Comparison of ENCODE assay signal across 21 cellular contexts in the genomic region with DNA sequence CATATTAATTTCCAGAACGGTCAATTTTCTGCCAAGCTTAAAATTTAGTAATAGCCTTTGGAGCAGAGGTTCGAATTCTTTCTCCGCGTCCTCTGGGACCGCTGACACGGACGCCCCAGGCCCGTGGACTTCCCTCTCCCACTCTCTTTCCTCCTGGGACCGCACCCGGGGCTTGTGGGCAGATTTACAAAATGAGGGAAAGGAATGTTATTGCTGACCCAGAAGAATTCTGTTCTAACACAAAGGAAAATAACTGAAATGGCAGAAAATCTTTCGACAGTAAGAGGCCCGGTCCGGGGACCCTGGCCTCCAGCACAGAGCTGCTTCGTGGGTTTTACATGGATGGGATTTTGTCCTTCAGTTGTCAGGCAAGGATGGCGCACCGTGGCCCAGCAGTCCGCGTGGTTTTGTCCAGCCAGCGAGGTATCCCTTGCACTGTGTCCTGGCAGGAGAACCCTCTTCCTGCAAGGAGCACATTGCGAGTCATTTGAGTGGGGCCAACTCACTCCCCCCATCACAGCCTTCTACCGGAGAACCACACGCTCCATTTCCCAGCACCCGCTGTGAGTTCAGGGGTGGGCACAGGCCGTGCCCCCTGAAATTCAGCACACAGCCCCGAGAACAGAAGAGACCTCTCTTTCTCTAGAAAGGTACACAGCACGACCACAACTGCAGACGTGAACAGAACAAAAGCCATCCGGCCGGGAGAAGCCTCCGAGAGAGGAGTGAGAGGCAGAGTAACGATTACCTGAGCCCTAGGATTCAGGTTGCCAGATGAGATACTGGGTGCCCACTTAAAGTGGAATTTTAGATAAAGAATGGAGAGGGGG.
DNase-seq lines count a peak whose midpoint lies in the region; ATAC-seq and TF ChIP-seq lines count a peak whose summit lies in the region.
"Had no signal": no experiment of that assay in that cellular context is flagged by ENCODE, and none has a peak within 500 bp of the region (broad histone marks: within the 10 kb centered on the region; RNA-seq: fewer than 3 reads in every experiment).

No MANE protein-coding gene starts in this region.

- no peak overlapping the region for H2AFZ ChIP-seq in mesenchymal stem cell (ENCODE audit: low read depth, low read length)

- no peak overlapping the region for H3K27ac Mint-ChIP-seq in natural killer cell treated with Interleukin-12 subunit alpha and Interleukin-12 subunit beta and Interleukin-15 and Interleukin-18, amount 100 ng/mL, for 72 hours
- H3K27ac Mint-ChIP-seq: CD4-positive, alpha-beta memory T cell had no signal

- H2BK12ac ChIP-seq in mesenchymal stem cell (ENCODE audit: low read length in 2 of 2) = no peak overlapping the region

- H3K4me3 ChIP-seq in mesenchymal stem cell (ENCODE audit: insufficient read depth in 1 of 2, low read depth in 1 of 2, low read length in 2 of 2) = no peak overlapping the region
- H3K4me3 ChIP-seq in spleen = no peak overlapping the region
- H3K4me3 ChIP-seq: BLaER1 treated with 17β-estradiol and CSF1 and Interleukin-3, amounts not matched to agents 10 nM and 100 nM had no signal

- DNase-seq in activated CD8-positive, alpha-beta memory T cell treated with anti-CD3 and anti-CD28 coated beads for 24 hours = peak; percentile 37
- no peak for DNase-seq in activated CD8-positive, alpha-beta memory T cell treated with anti-CD3 and anti-CD28 coated beads, Interleukin-2, amount 50 U/mL, for 4 hours
- DNase-seq in ecto neural progenitor cell (ENCODE audit: low spot score) = peak; percentile 39
- DNase-seq in mesenchymal stem cell = no peak
- DNase-seq in spleen = peak; percentile 54
- DNase-seq in KBM-7 = no peak
- DNase-seq in kidney glomerular epithelial cell (lab: John Stamatoyannopoulos, UW) = no peak
- DNase-seq in natural killer cell treated with Interleukin-12 subunit alpha and Interleukin-12 subunit beta and Interleukin-15 and Interleukin-18, amount 100 ng/mL, for 72 hours (ENCODE audit: low spot score) = no peak
- DNase-seq: 8988T; Caco-2; CD4-positive, alpha-beta memory T cell; DMS 273 treated with DMSO at 0.1 percent for 48 hours; DMS79 treated with DMSO at 0.1 percent for 48 hours; Kasumi-1; NCI-H1417; NCI-H1694 treated with DMSO at 0.1 percent for 48 hours; NCI-H446 treated with DMSO at 0.1 percent for 48 hours; NCI-H69; SHP77 treated with DMSO at 0.1 percent for 48 hours had no signal

- no peak overlapping the region for H3K18ac ChIP-seq in mesenchymal stem cell (ENCODE audit: low read depth in 1 of 2, low read length in 2 of 2)

- H3K23ac ChIP-seq in mesenchymal stem cell (ENCODE audit: low read length in 2 of 2) = no peak overlapping the region

- H3K27ac ChIP-seq in mesenchymal stem cell (ENCODE audit: low read length, poor library complexity, severe bottlenecking) (no peak overlapping the region), spleen (no peak overlapping the region)
- H3K27ac ChIP-seq: BLaER1 treated with 17β-estradiol and CSF1 and Interleukin-3, amounts not matched to agents 10 nM and 100 nM; RWPE1 had no signal

- no peak for TF ChIP-seq POLR2A in spleen (IDR thresholded peaks at IDR 0.05)

- H3K9me3 ChIP-seq in mesenchymal stem cell (ENCODE audit: control insufficient read depth, low read length) (peaks cover 15% of the 10 kb centered on the region), spleen (peaks cover 0 to 22% (median 9%) of the 10 kb centered on the region in 8 donors)

- no peak for TF ChIP-seq CTCF in spleen (IDR thresholded peaks at IDR 0.05 in 8 of 11, conservative IDR thresholded peaks at IDR 0.05 in 3 of 11)

- ATAC-seq in natural killer cell treated with Interleukin-12 subunit alpha and Interleukin-12 subunit beta and Interleukin-15 and Interleukin-18, amount 100 ng/mL, for 72 hours = no peak

- in situ Hi-C loops in KBM-7 (cut with MboI; ENCODE audit: low pct_unique_long_range_greater_than_20kb, low sequenced_read_pairs) = no loop called here

- 92% methylated on average over 27 of the region's 31 CpGs for WGBS in mesenchymal stem cell
- 87 to 91% (median 89%) methylated on average over 28 to 31 of the region's 31 CpGs for WGBS in spleen, 5 donors

- no peaks in the 10 kb centered on the region for H3K79me1 ChIP-seq in mesenchymal stem cell (replicated peaks; ENCODE audit: low read length, poor library complexity, severe bottlenecking)

- H3K27me3 ChIP-seq in mesenchymal stem cell (ENCODE audit: control insufficient read depth in 1 of 2, insufficient read depth in 1 of 2, low read length in 2 of 2) = peaks cover 1 to 32% of the 10 kb centered on the region in 2 experiments
- peaks cover 0 to 17% (median 0%) of the 10 kb centered on the region in 7 donors for H3K27me3 ChIP-seq in spleen (replicated peaks in 1 of 7)

- intact Hi-C loops in spleen (cut with DNase I; ENCODE audit: low total_unique reads) = no loop called here

- no peak overlapping the region for H2BK120ac ChIP-seq in mesenchymal stem cell (ENCODE audit: low read depth, low read length)

- no peak overlapping the region for H3K9ac ChIP-seq in mesenchymal stem cell (ENCODE audit: low read length)
- H3K9ac ChIP-seq: BLaER1 treated with 17β-estradiol and CSF1 and Interleukin-3, amounts not matched to agents 10 nM and 100 nM had no signal

- no peak overlapping the region for H4K91ac ChIP-seq in mesenchymal stem cell (ENCODE audit: low read length)

- H3K4me1 Mint-ChIP-seq in natural killer cell treated with Interleukin-12 subunit alpha and Interleukin-12 subunit beta and Interleukin-15 and Interleukin-18, amount 100 ng/mL, for 72 hours (ENCODE audit: low read depth in 2 of 2) = no peaks in the 10 kb centered on the region
- H3K4me1 Mint-ChIP-seq: CD4-positive, alpha-beta memory T cell had no signal

- H3K4me1 ChIP-seq in mesenchymal stem cell (ENCODE audit: control insufficient read depth, insufficient read depth, low read depth, low read length) = no peaks in the 10 kb centered on the region
- H3K4me1 ChIP-seq in spleen = peaks cover 0 to 7% (median 0%) of the 10 kb centered on the region in 6 donors
- H3K4me1 ChIP-seq: Caco-2 had no signal

- no peak overlapping the region for H2BK15ac ChIP-seq in mesenchymal stem cell (ENCODE audit: low read depth, poor library complexity, severe bottlenecking)

- H3K4ac ChIP-seq in mesenchymal stem cell (ENCODE audit: low read depth in 1 of 2, low read length in 2 of 2) = no peak overlapping the region

- no peak overlapping the region for H2BK5ac ChIP-seq in mesenchymal stem cell (ENCODE audit: low read depth, low read length, poor library complexity, severe bottlenecking)

- H3K4me3 Mint-ChIP-seq in natural killer cell treated with Interleukin-12 subunit alpha and Interleukin-12 subunit beta and Interleukin-15 and Interleukin-18, amount 100 ng/mL, for 72 hours = no peak overlapping the region
- H3K4me3 Mint-ChIP-seq: CD4-positive, alpha-beta memory T cell had no signal

- H2AK5ac ChIP-seq in mesenchymal stem cell (ENCODE audit: low read length, severe bottlenecking) = no peak overlapping the region

- peak overlapping the region in 1 of 2 experiments; percentile 36 for H3K14ac ChIP-seq in mesenchymal stem cell (ENCODE audit: low read length in 2 of 2)

- H3K9me3 Mint-ChIP-seq in natural killer cell treated with Interleukin-12 subunit alpha and Interleukin-12 subunit beta and Interleukin-15 and Interleukin-18, amount 100 ng/mL, for 72 hours = peaks cover 2% of the 10 kb centered on the region

- peak overlapping the region; percentile 72 for H4K8ac ChIP-seq in mesenchymal stem cell (ENCODE audit: low read length)

- H3K27me3 Mint-ChIP-seq in natural killer cell treated with Interleukin-12 subunit alpha and Interleukin-12 subunit beta and Interleukin-15 and Interleukin-18, amount 100 ng/mL, for 72 hours = peaks cover 16 to 31% of the 10 kb centered on the region in 2 donors

- H3K36me3 Mint-ChIP-seq in natural killer cell treated with Interleukin-12 subunit alpha and Interleukin-12 subunit beta and Interleukin-15 and Interleukin-18, amount 100 ng/mL, for 72 hours = no peaks in the 10 kb centered on the region
- H3K36me3 Mint-ChIP-seq: CD4-positive, alpha-beta memory T cell had no signal

- H3K4me2 ChIP-seq in mesenchymal stem cell (ENCODE audit: low read length, poor library complexity, severe bottlenecking) = no peak overlapping the region

- H3K36me3 ChIP-seq in mesenchymal stem cell (ENCODE audit: control insufficient read depth in 1 of 2, insufficient read depth in 2 of 2, low read depth in 1 of 2, low read length in 2 of 2) = no peaks in the 10 kb centered on the region
- no peaks in the 10 kb centered on the region for H3K36me3 ChIP-seq in spleen
- H3K36me3 ChIP-seq: BLaER1 treated with 17β-estradiol and CSF1 and Interleukin-3, amounts not matched to agents 10 nM and 100 nM had no signal

Comparison
In these comparisons a context has a peak if more than half of its experiments do, and no peak if none do; other contexts are left out.
1. DNase-seq: peak in activated CD8-positive, alpha-beta memory T cell treated with anti-CD3 and anti-CD28 coated beads for 24 hours (single experiment), ecto neural progenitor cell (single experiment) and spleen (single experiment); none in activated CD8-positive, alpha-beta memory T cell treated with anti-CD3 and anti-CD28 coated beads, Interleukin-2, amount 50 U/mL, for 4 hours (single experiment), mesenchymal stem cell (single experiment), KBM-7 (single experiment), kidney glomerular epithelial cell (single experiment) and natural killer cell treated with Interleukin-12 subunit alpha and Interleukin-12 subunit beta and Interleukin-15 and Interleukin-18, amount 100 ng/mL, for 72 hours (single experiment).